In the genomic region with DNA sequence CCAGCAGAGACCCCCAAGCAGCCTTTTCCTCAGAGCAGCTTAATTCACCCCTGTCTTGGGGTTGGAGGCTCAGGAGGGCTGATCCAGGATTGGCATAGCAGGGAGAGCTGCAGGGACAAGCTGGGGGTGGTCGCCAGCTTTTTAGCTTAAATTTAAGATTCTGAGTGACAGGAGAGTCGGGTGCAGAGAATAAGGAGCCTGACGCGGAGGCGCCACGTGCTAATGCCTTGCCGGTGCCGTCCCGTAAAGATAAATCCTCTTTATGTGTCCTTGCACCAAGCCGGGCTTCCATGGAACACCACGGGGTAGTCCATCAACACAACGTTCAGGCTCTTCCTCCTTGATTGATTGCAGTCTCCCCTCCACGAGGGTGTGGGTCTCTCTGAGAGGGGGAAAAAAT, we compare ENCODE assay signal across 36 cellular contexts. TPM values are rescaled to one million over a fixed set of nuclear protein-coding genes. Genes with fewer than 3 reads are reported as not detected.
"Had no signal": no experiment of that assay in that cellular context is flagged by ENCODE, and none has a peak within 500 bp of the region (broad histone marks: within the 10 kb centered on the region; RNA-seq: fewer than 3 reads in every experiment).

No MANE protein-coding gene starts in this region.

- H3K27ac ChIP-seq: ascending aorta, body of pancreas, RWPE1, SJSA1 had no signal

- H3K4me3 ChIP-seq: ascending aorta, body of pancreas, SJSA1 had no signal

- H3K4me1 ChIP-seq: ascending aorta, body of pancreas, SJSA1 had no signal

- H3K9me3 ChIP-seq: ascending aorta, body of pancreas, SJSA1 had no signal

- H3K36me3 ChIP-seq: ascending aorta, SJSA1 had no signal

- FAIRE-seq: bronchial epithelial cell, TTC549 had no signal

- ATAC-seq: activated CD8-positive, alpha-beta memory T cell treated with anti-CD3 and anti-CD28 coated beads, Interleukin-2, amount 10 ng/mL, durations not matched to agents 7 days and 5 days; activated naive CD4-positive, alpha-beta T cell treated with anti-CD3 and anti-CD28 coated beads, Interleukin-2, amount 50 U/mL, for 72 hours; activated naive CD8-positive, alpha-beta T cell treated with anti-CD3 and anti-CD28 coated beads, Interleukin-2, amount 50 U/mL, for 24 hours; body of pancreas; Panc1 had no signal

- DNase-seq: activated B cell treated with CpG ODN at 0.5 μM for 24 hours; activated CD4-positive, alpha-beta T cell treated with anti-CD3 and anti-CD28 coated beads for 1 hour; activated CD4-positive, alpha-beta T cell treated with anti-CD3 and anti-CD28 coated beads, Interleukin-2, amount 10 ng/mL, durations not matched to agents 24 days and 14 days; activated CD4-positive, alpha-beta T cell treated with anti-CD3 and anti-CD28 coated beads, Interleukin-2, amount 50 U/mL, for 48 hours; activated CD8-positive, alpha-beta memory T cell treated with anti-CD3 and anti-CD28 coated beads, Interleukin-2, amount 10 ng/mL, durations not matched to agents 7 days and 5 days; activated effector memory CD4-positive, alpha-beta T cell treated with Interleukin-2 at 50 U/mL for 16 hours; activated naive CD4-positive, alpha-beta T cell treated with Interleukin-2 at 50 U/mL for 16 hours; activated naive CD8-positive, alpha-beta T cell treated with anti-CD3 and anti-CD28 coated beads, Interleukin-2, amount 50 U/mL, for 24 hours; activated T-cell treated with anti-CD3 and anti-CD28 coated beads, Interleukin-2, amount 50 U/mL, for 24 hours; amniotic stem cell; body of pancreas; central memory CD4-positive, alpha-beta T cell; KG1; NCI-H1092; NCI-H1417; NCI-H1930; NCI-H2171; NCI-H2227 treated with DMSO at 0.1 percent for 48 hours; NCI-H446 treated with DMSO at 0.1 percent for 48 hours; NCI-H524 treated with DMSO at 0.1 percent for 48 hours; NCI-H748 treated with DMSO at 0.1 percent for 48 hours; NK-92 treated with Interleukin-12 subunit alpha and Interleukin-12 subunit beta, amount 100 ng/mL, for 24 hours; OCI-M1; SHP77; T-helper 2 cell; T1000 had no signal

RNA-seq across cellular contexts. Expression of a gene that starts 3.8 kb away (rescaled TPM):
- total RNA-seq: activated B cell treated with CpG ODN at 0.5 μM for 24 hours; activated CD4-positive, alpha-beta T cell treated with anti-CD3 and anti-CD28 coated beads, Interleukin-2, amount 10 ng/mL, durations not matched to agents 24 days and 14 days; activated CD8-positive, alpha-beta memory T cell treated with anti-CD3 and anti-CD28 coated beads, Interleukin-2, amount 10 ng/mL, durations not matched to agents 7 days and 5 days; activated naive CD4-positive, alpha-beta T cell treated with anti-CD3 and anti-CD28 coated beads, Interleukin-2, amount 50 U/mL, for 72 hours; activated T-helper 1 cell treated with anti-CD3 and anti-CD28 coated beads, Interleukin-12 subunit alpha, Interleukin-12 subunit beta, Interleukin-2, Interleukin-4 antibody, amounts not matched to agents 30 ng/mL and 10 ng/mL and 1 ng/mL, durations not matched to agents 14 hours and 24 hours and 36 hours; bronchial epithelial cell; LHCN-M2; M059J; SJSA1 had no signal
